ENCODE assay signal across 21 cellular contexts in the genomic region with DNA sequence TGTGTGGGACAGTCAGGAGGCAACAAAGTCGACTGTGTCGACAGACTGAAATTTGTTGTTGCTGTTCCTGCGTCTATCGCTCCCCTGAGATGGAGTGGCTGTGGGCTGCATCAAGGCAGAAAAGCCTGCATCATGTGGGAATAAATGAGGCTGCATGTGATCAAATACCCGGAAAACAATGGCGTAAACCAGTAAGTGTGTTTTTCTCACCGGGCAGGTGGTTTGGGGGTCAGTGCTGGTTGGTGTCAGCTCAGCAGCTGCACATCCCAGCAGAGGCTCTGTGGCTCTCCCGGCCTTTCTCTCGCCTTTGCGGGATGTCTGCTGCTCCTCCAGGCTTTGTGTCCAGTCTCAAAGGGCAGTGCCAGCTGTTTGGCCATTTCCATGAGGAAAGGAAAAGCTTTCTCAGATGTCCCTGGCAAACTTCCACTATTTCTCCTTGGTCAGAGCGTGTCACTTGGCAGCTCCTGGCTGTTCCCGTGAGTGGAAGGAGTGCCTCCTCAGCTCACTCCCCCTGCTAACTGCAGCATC.
A peak's percentile ranks its signal among the peaks of the same experiment; 100 is the strongest.
DNase-seq lines count a peak whose midpoint lies in the region; ATAC-seq and TF ChIP-seq lines count a peak whose summit lies in the region.
"Had no signal": no experiment of that assay in that cellular context is flagged by ENCODE, and none has a peak within 500 bp of the region (broad histone marks: within the 10 kb centered on the region; RNA-seq: fewer than 3 reads in every experiment).

No MANE protein-coding gene starts in this region.

- peak; percentile 16 for DNase-seq in CD14-positive monocyte (ENCODE audit: low spot score)
- DNase-seq in M059J (ENCODE audit: low read depth) = peak; percentile 16
- peak in 6 of 10 donors; percentile 18 to 43 (median 36) for DNase-seq in dorsolateral prefrontal cortex
- peak; percentile 29 for DNase-seq in pons (ENCODE audit: low spot score)
- no peak for DNase-seq in DMS114 treated with DMSO at 0.1 percent for 48 hours (lab: John Stamatoyannopoulos, UW; ENCODE audit: unreplicated experiment)
- DNase-seq in stimulated activated CD4-positive, alpha-beta T cell treated with anti-CD3 and anti-CD28 coated beads, Interleukin-4, amount 100 ng/mL, for 24 hours = no peak
- DNase-seq: activated CD4-positive, alpha-beta T cell treated with anti-CD3 and anti-CD28 coated beads, Interleukin-2, amount 10 ng/mL, durations not matched to agents 24 days and 14 days; activated CD8-positive, alpha-beta memory T cell treated with anti-CD3 and anti-CD28 coated beads, Interleukin-2, amount 50 U/mL, for 48 hours; BE2C; HFFc6; KG1; left ventricle myocardium inferior; NCI-H446; stimulated activated CD8-positive, alpha-beta memory T cell treated with anti-CD3 and anti-CD28 coated beads, Interleukin-4, amount 100 ng/mL, for 48 hours; SW 1271 had no signal

- H3K36me3 Mint-ChIP-seq in CD14-positive monocyte = no peaks in the 10 kb centered on the region

- no peak overlapping the region for H3K4me3 Mint-ChIP-seq in CD14-positive monocyte
- H3K4me3 Mint-ChIP-seq: activated CD4-positive, alpha-beta T cell treated with anti-CD3 and anti-CD28 coated beads, Interleukin-2, amount 10 ng/mL, durations not matched to agents 24 days and 14 days; HFFc6 had no signal

- peaks cover 0 to 3% (median 0%) of the 10 kb centered on the region in 45 donors for H3K27me3 ChIP-seq in dorsolateral prefrontal cortex
- H3K27me3 ChIP-seq: ovary had no signal

- TF ChIP-seq CTCF in CD14-positive monocyte (IDR thresholded peaks at IDR 0.05) = no peak
- TF ChIP-seq CTCF in dorsolateral prefrontal cortex (IDR thresholded peaks at IDR 0.05 in 54 of 56, conservative IDR thresholded peaks at IDR 0.05 in 2 of 56; ENCODE audit: low read depth in 1 of 56, partially characterized antibody in 56 of 56) = no peak

- H3K4me1 Mint-ChIP-seq in CD14-positive monocyte = no peaks in the 10 kb centered on the region
- H3K4me1 Mint-ChIP-seq: activated CD4-positive, alpha-beta T cell treated with anti-CD3 and anti-CD28 coated beads, Interleukin-2, amount 10 ng/mL, durations not matched to agents 24 days and 14 days had no signal

- peaks cover 2 to 13% (median 4%) of the 10 kb centered on the region in 3 donors for H3K27me3 Mint-ChIP-seq in CD14-positive monocyte (ENCODE audit: low read depth in 3 of 3)
- H3K27me3 Mint-ChIP-seq: activated CD4-positive, alpha-beta T cell treated with anti-CD3 and anti-CD28 coated beads, Interleukin-2, amount 10 ng/mL, durations not matched to agents 24 days and 14 days had no signal

- peak overlapping the region in 1 of 7 donors; percentile 50 for H3K27ac Mint-ChIP-seq in CD14-positive monocyte
- H3K27ac Mint-ChIP-seq: activated CD4-positive, alpha-beta T cell treated with anti-CD3 and anti-CD28 coated beads, Interleukin-2, amount 10 ng/mL, durations not matched to agents 24 days and 14 days; activated naive CD4-positive, alpha-beta T cell treated with anti-CD3 and anti-CD28 coated beads, Interleukin-2, amount 50 U/mL, for 72 hours; HFFc6 had no signal

- no peak for ATAC-seq in activated CD4-positive, CD25-positive, alpha-beta regulatory T cell treated with anti-CD3 and anti-CD28 coated beads, Interleukin-2, amount 50 U/mL, for 24 hours
- ATAC-seq in HG02678 (IDR thresholded peaks at IDR 0.05; ENCODE audit: unreplicated experiment) = no peak
- ATAC-seq: activated naive CD4-positive, alpha-beta T cell treated with anti-CD3 and anti-CD28 coated beads, Interleukin-2, amount 50 U/mL, for 72 hours had no signal

- H3K27ac ChIP-seq in dorsolateral prefrontal cortex = peak overlapping the region in 44 of 59 donors; percentile 2 to 79 (median 50)
- H3K27ac ChIP-seq: breast epithelium, left ventricle myocardium inferior, ovary had no signal

- no peak overlapping the region for H3K4me3 ChIP-seq in dorsolateral prefrontal cortex
- H3K4me3 ChIP-seq: breast epithelium, left ventricle myocardium inferior, ovary, smooth muscle cell had no signal

- intact Hi-C loops in CD14-positive monocyte (cut with micrococcal nuclease) = no loop called here
- intact Hi-C loops in dorsolateral prefrontal cortex (cut with DNase I) = no loop called here

- H3K9me3 Mint-ChIP-seq in CD14-positive monocyte = peaks cover 10 to 22% (median 15%) of the 10 kb centered on the region in 7 donors
- H3K9me3 Mint-ChIP-seq: activated CD4-positive, alpha-beta T cell treated with anti-CD3 and anti-CD28 coated beads, Interleukin-2, amount 10 ng/mL, durations not matched to agents 24 days and 14 days; activated naive CD4-positive, alpha-beta T cell treated with anti-CD3 and anti-CD28 coated beads, Interleukin-2, amount 50 U/mL, for 72 hours had no signal

Comparison
In these comparisons a context has a peak if more than half of its experiments do, and no peak if none do; other contexts are left out.
1. DNase-seq: peak in CD14-positive monocyte (single experiment), M059J (single experiment), dorsolateral prefrontal cortex (6 of 10) and pons (single experiment); none in DMS114 treated with DMSO at 0.1 percent for 48 hours (single experiment) and stimulated activated CD4-positive, alpha-beta T cell treated with anti-CD3 and anti-CD28 coated beads, Interleukin-4, amount 100 ng/mL, for 24 hours (single experiment).